Comparison of ENCODE assay signal across 10 cellular contexts in genomic region chr18:904135-905090, GRCh38. TPM values are rescaled to one million over a fixed set of nuclear protein-coding genes. Genes with fewer than 3 reads are reported as not detected.
A peak's percentile ranks its signal among the peaks of the same experiment; 100 is the strongest.
DNase-seq lines count a peak whose midpoint lies in the region; ATAC-seq and TF ChIP-seq lines count a peak whose summit lies in the region.
"Had no signal": no experiment of that assay in that cellular context is flagged by ENCODE, and none has a peak within 500 bp of the region (broad histone marks: within the 10 kb centered on the region; RNA-seq: fewer than 3 reads in every experiment).

ADCYAP1 (plus strand) TSS chr18:904871; CDS start chr18:905387, 516 bp downstream.

- H3K36me3 Mint-ChIP-seq in T-helper 2 cell treated with Interferon-gamma antibody and Interleukin-4, amounts not matched to agents 5 μg/mL and 100 μg/mL, for 36 hours (ENCODE audit: low read depth) = peaks cover 1% of the 10 kb centered on the region
- peaks cover 7% of the 10 kb centered on the region for H3K36me3 Mint-ChIP-seq in central memory CD8-positive, alpha-beta T cell (ENCODE audit: insufficient read depth)
- peaks cover 2% of the 10 kb centered on the region for H3K36me3 Mint-ChIP-seq in osteocyte (ENCODE audit: unreplicated experiment)

- H3K27me3 Mint-ChIP-seq in T-helper 2 cell treated with Interferon-gamma antibody and Interleukin-4, amounts not matched to agents 5 μg/mL and 100 μg/mL, for 36 hours (ENCODE audit: low read depth) = peaks cover 58% of the 10 kb centered on the region
- H3K27me3 Mint-ChIP-seq in central memory CD8-positive, alpha-beta T cell = peaks cover 90% of the 10 kb centered on the region
- H3K27me3 Mint-ChIP-seq in osteocyte (ENCODE audit: unreplicated experiment) = peaks cover 75% of the 10 kb centered on the region

- DNase-seq in T-helper 2 cell treated with Interferon-gamma antibody and Interleukin-4, amounts not matched to agents 5 μg/mL and 100 μg/mL, for 36 hours (ENCODE audit: low spot score) = no peak
- DNase-seq in T-helper 2 cell = no peak
- DNase-seq in NCI-H2171 treated with DMSO at 0.1 percent for 48 hours (lab: John Stamatoyannopoulos, UW) = peak; percentile 84
- no peak for DNase-seq in central memory CD8-positive, alpha-beta T cell (ENCODE audit: low spot score in 2 of 2)
- DNase-seq in osteocyte (ENCODE audit: extremely low spot score, unreplicated experiment) = no peak
- DNase-seq in RWPE1 (ENCODE audit: low spot score) = no peak
- DNase-seq in KG1 (lab: John Stamatoyannopoulos, UW) = no peak
- no peak for DNase-seq in RPMI8226

- peak within 1 kb of the TSS; percentile 17 for H3K27ac Mint-ChIP-seq in T-helper 2 cell treated with Interferon-gamma antibody and Interleukin-4, amounts not matched to agents 5 μg/mL and 100 μg/mL, for 36 hours
- no peak within 1 kb of the TSS for H3K27ac Mint-ChIP-seq in central memory CD8-positive, alpha-beta T cell (ENCODE audit: low read depth)
- H3K27ac Mint-ChIP-seq in osteocyte (ENCODE audit: unreplicated experiment) = no peak within 1 kb of the TSS

- no peak within 1 kb of the TSS for H3K4me3 Mint-ChIP-seq in T-helper 2 cell treated with Interferon-gamma antibody and Interleukin-4, amounts not matched to agents 5 μg/mL and 100 μg/mL, for 36 hours
- peak within 1 kb of the TSS; percentile 25 for H3K4me3 Mint-ChIP-seq in central memory CD8-positive, alpha-beta T cell
- H3K4me3 Mint-ChIP-seq in osteocyte (ENCODE audit: unreplicated experiment) = peak within 1 kb of the TSS; percentile 19

- peaks cover 10% of the 10 kb centered on the region for H3K4me1 Mint-ChIP-seq in T-helper 2 cell treated with Interferon-gamma antibody and Interleukin-4, amounts not matched to agents 5 μg/mL and 100 μg/mL, for 36 hours (ENCODE audit: low read depth)
- H3K4me1 Mint-ChIP-seq in central memory CD8-positive, alpha-beta T cell = peaks cover 5% of the 10 kb centered on the region
- H3K4me1 Mint-ChIP-seq in osteocyte (ENCODE audit: unreplicated experiment) = peaks cover 36% of the 10 kb centered on the region

- no peak within 1 kb of the TSS for H3K27ac ChIP-seq in RWPE1
- H3K27ac ChIP-seq: colonic mucosa had no signal

- TF ChIP-seq CTCF in osteocyte (IDR thresholded peaks at IDR 0.05) (no peak), RWPE1 (conservative IDR thresholded peaks at IDR 0.05; ENCODE audit: low read depth) (no peak)

- POLR2A ChIA-PET in RWPE1 (lab: Yijun Ruan, JAX; ENCODE audit: low non-redundant PET) = no interaction called here

- no peaks in the 10 kb centered on the region for H3K9me3 Mint-ChIP-seq in T-helper 2 cell treated with Interferon-gamma antibody and Interleukin-4, amounts not matched to agents 5 μg/mL and 100 μg/mL, for 36 hours
- H3K9me3 Mint-ChIP-seq in central memory CD8-positive, alpha-beta T cell = no peaks in the 10 kb centered on the region
- no peaks in the 10 kb centered on the region for H3K9me3 Mint-ChIP-seq in osteocyte (ENCODE audit: unreplicated experiment)

- CTCF ChIA-PET in RWPE1 (lab: Yijun Ruan, JAX) = interaction anchor here (0.5 to 0.9 kb wide), 2 partner anchors 40 to 57 kb away, joined by 3 to 4 read pairs; no protein-coding TSS in a partner anchor

- ATAC-seq in central memory CD8-positive, alpha-beta T cell (replicated peaks; ENCODE audit: extremely low read depth, poor library complexity, severe bottlenecking) = no peak

RNA-seq across cellular contexts. Expression of gene ADCYAP1, which starts in this region (rescaled TPM):
- not detected in 2 replicates for total RNA-seq in osteocyte
- total RNA-seq: lung microvascular endothelial cell had no signal
